Comparison of ENCODE assay signal across 8 cellular contexts in the genomic region with DNA sequence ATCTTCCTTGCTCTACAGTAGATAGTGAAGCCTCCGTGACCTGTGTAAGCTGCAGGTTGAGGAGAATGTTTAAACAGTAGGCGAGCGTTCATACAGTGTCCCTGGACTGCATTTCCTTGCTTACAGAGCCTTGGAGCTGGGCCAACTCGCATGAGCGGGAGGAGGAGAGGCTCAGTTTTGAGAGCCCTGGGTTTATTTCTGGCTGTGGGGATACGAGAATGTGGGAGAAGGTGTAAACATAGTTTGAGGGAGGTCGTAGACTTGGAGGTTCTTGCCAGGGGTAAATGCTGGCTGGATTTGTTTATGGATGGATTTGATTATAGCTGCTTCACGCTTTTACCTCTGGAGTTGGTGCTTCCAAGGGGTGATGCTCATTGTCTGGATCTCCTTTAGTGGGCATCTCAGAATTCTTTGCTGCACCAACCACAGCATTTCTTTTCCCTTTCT. TPM values are rescaled to one million over a fixed set of nuclear protein-coding genes. Genes with fewer than 3 reads are reported as not detected.
DNase-seq lines count a peak whose midpoint lies in the region; ATAC-seq and TF ChIP-seq lines count a peak whose summit lies in the region.

No MANE protein-coding gene starts in this region.

- H4K91ac ChIP-seq in IMR-90 (ENCODE audit: insufficient read depth, low read depth, low read length): no peak overlapping the region

- H3K27ac ChIP-seq in IMR-90 (ENCODE audit: insufficient read depth, low read length): no peak overlapping the region
- peak overlapping the region in 3 of 5 donors; percentile 3 to 48 (median 36) for H3K27ac ChIP-seq in stomach

- no peak overlapping the region for H2BK15ac ChIP-seq in IMR-90 (ENCODE audit: low read depth, low read length)

- H4K5ac ChIP-seq in IMR-90 (ENCODE audit: low read depth, low read length): no peak overlapping the region

- no peak overlapping the region for H2BK120ac ChIP-seq in IMR-90 (ENCODE audit: low read depth, low read length)

- no peak overlapping the region for H2AK9ac ChIP-seq in IMR-90 (replicated peaks; ENCODE audit: low read depth, low read length, poor library complexity)

- in situ Hi-C loops in IMR-90 (cut with MboI; ENCODE audit: low sequenced_read_pairs): no loop called here
- in situ Hi-C loops in KBM-7 (cut with MboI; ENCODE audit: low pct_unique_long_range_greater_than_20kb, low sequenced_read_pairs): no loop called here

- CTCF ChIA-PET in IMR-90 (lab: Yijun Ruan, JAX): interaction anchor here (0.6 to 1.0 kb wide), 2 partner anchors 14 to 288 kb away, joined by 3 read pairs; no protein-coding TSS in a partner anchor

- no peak overlapping the region for H2BK5ac ChIP-seq in IMR-90 (ENCODE audit: low read depth, low read length, poor library complexity, severe bottlenecking)

- no peak overlapping the region for H3K4me3 ChIP-seq in IMR-90 (ENCODE audit: insufficient read depth, low read depth, low read length)
- no peak overlapping the region for H3K4me3 ChIP-seq in stomach

- peaks cover 9 to 81% of the 10 kb centered on the region in 2 experiments for H3K79me1 ChIP-seq in IMR-90 (ENCODE audit: low read depth in 1 of 2, low read length in 2 of 2)

- intact Hi-C loops in IMR-90 (cut with micrococcal nuclease): no loop called here
- intact Hi-C loops in stomach (cut with DNase I; ENCODE audit: low total_unique reads): no loop called here

- H3K36me3 ChIP-seq in IMR-90 (ENCODE audit: control insufficient read depth, insufficient read depth, low read length): peaks cover 9% of the 10 kb centered on the region
- no peaks in the 10 kb centered on the region for H3K36me3 ChIP-seq in stomach

- H3K9me1 ChIP-seq in IMR-90 (ENCODE audit: insufficient read depth, low read length): peaks cover 46% of the 10 kb centered on the region

- ATAC-seq in IMR-90 (ENCODE audit: low read depth): peak; percentile 16
- ATAC-seq in HG03108 (IDR thresholded peaks at IDR 0.05; ENCODE audit: unreplicated experiment): no peak

- peaks cover 46% of the 10 kb centered on the region for H3K4me1 ChIP-seq in IMR-90 (ENCODE audit: control insufficient read depth, insufficient read depth, low read length)
- H3K4me1 ChIP-seq in stomach: peaks cover 32 to 70% (median 53%) of the 10 kb centered on the region in 4 donors

- BruUV-seq in IMR-90 (replicated peaks; lab: Mats Ljungman, UMichigan): no TSS peak

- dilution Hi-C loops in IMR-90 (cut with HindIII; ENCODE audit: low sequenced_read_pairs, unreplicated experiment): no loop called here

- TF ChIP-seq CTCF in IMR-90 (conservative IDR thresholded peaks at IDR 0.05; ENCODE audit: low read depth, low read length): no peak
- no peak for TF ChIP-seq CTCF in stomach (IDR thresholded peaks at IDR 0.05)

- H3K9me3 ChIP-seq in IMR-90 (ENCODE audit: control insufficient read depth, insufficient read depth, low read length) (no peaks in the 10 kb centered on the region), stomach (no peaks in the 10 kb centered on the region)

- peaks cover 99% of the 10 kb centered on the region for H4K20me1 ChIP-seq in IMR-90 (ENCODE audit: insufficient read depth, low read length)

- H3K56ac ChIP-seq in IMR-90 (ENCODE audit: extremely low read depth, insufficient read depth, low read length): no peak overlapping the region

- DNase-seq in IMR-90 (peak; percentile 60), amygdala (lab: John Stamatoyannopoulos, UW) (peak in 30 of 56 donors; percentile 6 to 59 (median 30)), iris pigment epithelial cell (ENCODE audit: low read depth) (peak; percentile 63), stomach (peak; percentile 84), SW 1271 (lab: John Stamatoyannopoulos, UW) (no peak), KBM-7 (no peak), NCI-H82 treated with DMSO at 0.1 percent for 48 hours (lab: John Stamatoyannopoulos, UW; ENCODE audit: unreplicated experiment) (no peak)

- no peak overlapping the region for H3K18ac ChIP-seq in IMR-90 (ENCODE audit: low read depth, low read length)

- peak overlapping the region; percentile 44; the same call in 1 of the 2 replicates for H3K4me2 ChIP-seq in IMR-90 (ENCODE audit: low read depth, low read length)

- 0% methylated on average over 2 of the region's 8 CpGs; no CpG with 5 or more reads in 1 of the 2 experiments for WGBS in IMR-90 (ENCODE audit: extremely low coverage in 2 of 2, insufficient read length in 1 of 2), 2 experiments
- WGBS in stomach, 5 donors: 15 to 21% (median 20%) methylated on average over 8 of the region's 8 CpGs

- TF ChIP-seq POLR2A in IMR-90 (IDR thresholded peaks at IDR 0.05; ENCODE audit: low read depth, low read length) (no peak), stomach (IDR thresholded peaks at IDR 0.05) (no peak)

- no peak overlapping the region for H3K23ac ChIP-seq in IMR-90 (ENCODE audit: low read depth, low read length)

- H2AFZ ChIP-seq in IMR-90 (replicated peaks; ENCODE audit: low read length, poor library complexity): no peak overlapping the region

- POLR2A ChIA-PET in IMR-90 (lab: Charles Lee; ENCODE audit: unreplicated experiment): no interaction called here

- no peaks in the 10 kb centered on the region for H3K27me3 ChIP-seq in IMR-90 (ENCODE audit: control insufficient read depth, insufficient read depth, low read length)
- H3K27me3 ChIP-seq in stomach: no peaks in the 10 kb centered on the region

- no peak overlapping the region for H4K8ac ChIP-seq in IMR-90 (ENCODE audit: low read depth in 2 of 2, low read length in 2 of 2)

- TF ChIP-seq EP300 in stomach (IDR thresholded peaks at IDR 0.05): no peak

- no peak overlapping the region for H3K9ac ChIP-seq in IMR-90 (ENCODE audit: low read depth, low read length)

- H3K14ac ChIP-seq in IMR-90 (replicated peaks; ENCODE audit: low read depth, low read length): no peak overlapping the region

- TF ChIP-seq RAD21 in IMR-90 (IDR thresholded peaks at IDR 0.05; ENCODE audit: low read length): no peak

- H2BK20ac ChIP-seq in IMR-90 (ENCODE audit: low read depth, low read length): no peak overlapping the region

- no peak overlapping the region for H3K4ac ChIP-seq in IMR-90 (ENCODE audit: low read depth, low read length)

- H2AK5ac ChIP-seq in IMR-90 (ENCODE audit: low read depth, low read length): no peak overlapping the region

TF ChIP-seq in IMR-90, 13 proteins besides CTCF, POLR2A, EP300 and RAD21:
- TF ChIP-seq CHD1 (IDR thresholded peaks at IDR 0.05; ENCODE audit: low read depth, low read length) (no peak), CEBPB (IDR thresholded peaks at IDR 0.05; ENCODE audit: low read depth, low read length) (no peak), RFX5 (IDR thresholded peaks at IDR 0.05; ENCODE audit: low read depth, low read length) (no peak), USF2 (IDR thresholded peaks at IDR 0.05; ENCODE audit: low read depth, low read length) (no peak), MAZ (IDR thresholded peaks at IDR 0.05; ENCODE audit: borderline replicate concordance, low read depth, low read length) (no peak)
- TF ChIP-seq, protein P1, sequence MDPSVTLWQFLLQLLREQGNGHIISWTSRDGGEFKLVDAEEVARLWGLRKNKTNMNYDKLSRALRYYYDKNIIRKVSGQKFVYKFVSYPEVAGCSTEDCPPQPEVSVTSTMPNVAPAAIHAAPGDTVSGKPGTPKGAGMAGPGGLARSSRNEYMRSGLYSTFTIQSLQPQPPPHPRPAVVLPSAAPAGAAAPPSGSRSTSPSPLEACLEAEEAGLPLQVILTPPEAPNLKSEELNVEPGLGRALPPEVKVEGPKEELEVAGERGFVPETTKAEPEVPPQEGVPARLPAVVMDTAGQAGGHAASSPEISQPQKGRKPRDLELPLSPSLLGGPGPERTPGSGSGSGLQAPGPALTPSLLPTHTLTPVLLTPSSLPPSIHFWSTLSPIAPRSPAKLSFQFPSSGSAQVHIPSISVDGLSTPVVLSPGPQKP (IDR thresholded peaks at IDR 0.05; ENCODE audit: borderline replicate concordance, low read depth, low read length): no peak
TF ChIP-seq in IMR-90: peak in this region for 0.

RNA-seq across cellular contexts. Expression of gene CRIM1, which starts 20.8 kb away (rescaled TPM):
- total RNA-seq in IMR-90 (2012; rRNA removed) (436 and 490 TPM in 2 replicates), stomach (100 to 1,000 TPM in 3 of 5 donors, 10 to 100 TPM in 2; 46.5 to 158 (median 104) TPM)
- polyA plus RNA-seq in IMR-90 (2012; rRNA removed) (285 and 316 TPM in 2 replicates), stomach (1 to 10 TPM; 3.1 to 7.0 (median 6.7) TPM)
- polyA plus RNA-seq in IMR-90 (2012; cell fraction: cytosol; rRNA removed): 203 and 263 TPM in 2 replicates
- polyA plus RNA-seq in IMR-90 (2012; cell fraction: nucleus; rRNA removed; ENCODE audit: low replicate concordance): 109 and 133 TPM in 2 replicates

Comparison
In these comparisons a context has a peak if more than half of its experiments do, and no peak if none do; other contexts are left out.
1. DNase-seq: peak in IMR-90 (single experiment), amygdala (30 of 56), iris pigment epithelial cell (single experiment) and stomach (single experiment); none in SW 1271 (0 of 2), KBM-7 (single experiment) and NCI-H82 treated with DMSO at 0.1 percent for 48 hours (single experiment).